ENCODE assay signal across 1 cellular context in genomic region chr20:4597215-4597614, GRCh38.
TF ChIP-seq lines count a peak whose summit lies in the region.

No MANE protein-coding gene starts in this region.

TF ChIP-seq in HEK293, 187 proteins besides CTCF, POLR2A, EP300 and RAD21 (continued from another document):
- peak; percentile 67; the same call in 1 of the 2 replicates for TF ChIP-seq ZNF280D (tag by site-specific recombination; IDR thresholded peaks at IDR 0.05)
- no peak for TF ChIP-seq SP7 (tag by site-specific recombination; IDR thresholded peaks at IDR 0.05)
- TF ChIP-seq ZNF416 (tag by site-specific recombination; IDR thresholded peaks at IDR 0.05), result no peak
- no peak for TF ChIP-seq ZNF311 (tag by site-specific recombination; IDR thresholded peaks at IDR 0.05; ENCODE audit: borderline replicate concordance)
- TF ChIP-seq GLI2 (tag by site-specific recombination; IDR thresholded peaks at IDR 0.05; ENCODE audit: borderline replicate concordance, low read depth), result no peak
- peak; percentile 93 for TF ChIP-seq ZNF146 (tag by site-specific recombination; IDR thresholded peaks at IDR 0.05)
- TF ChIP-seq ZBTB6 (tag by site-specific recombination; IDR thresholded peaks at IDR 0.05), result no peak
- no peak for TF ChIP-seq ZNF274 (IDR thresholded peaks at IDR 0.05; ENCODE audit: low read length)
- no peak for TF ChIP-seq ZNF274 (tag by site-specific recombination; IDR thresholded peaks at IDR 0.05; ENCODE audit: borderline replicate concordance)
- no peak for TF ChIP-seq ZNF580 (tag by site-specific recombination; IDR thresholded peaks at IDR 0.05)
- TF ChIP-seq ZNF501 (tag by site-specific recombination; IDR thresholded peaks at IDR 0.05), result no peak
